Comparison of ENCODE assay signal across 15 cellular contexts in the genomic region with DNA sequence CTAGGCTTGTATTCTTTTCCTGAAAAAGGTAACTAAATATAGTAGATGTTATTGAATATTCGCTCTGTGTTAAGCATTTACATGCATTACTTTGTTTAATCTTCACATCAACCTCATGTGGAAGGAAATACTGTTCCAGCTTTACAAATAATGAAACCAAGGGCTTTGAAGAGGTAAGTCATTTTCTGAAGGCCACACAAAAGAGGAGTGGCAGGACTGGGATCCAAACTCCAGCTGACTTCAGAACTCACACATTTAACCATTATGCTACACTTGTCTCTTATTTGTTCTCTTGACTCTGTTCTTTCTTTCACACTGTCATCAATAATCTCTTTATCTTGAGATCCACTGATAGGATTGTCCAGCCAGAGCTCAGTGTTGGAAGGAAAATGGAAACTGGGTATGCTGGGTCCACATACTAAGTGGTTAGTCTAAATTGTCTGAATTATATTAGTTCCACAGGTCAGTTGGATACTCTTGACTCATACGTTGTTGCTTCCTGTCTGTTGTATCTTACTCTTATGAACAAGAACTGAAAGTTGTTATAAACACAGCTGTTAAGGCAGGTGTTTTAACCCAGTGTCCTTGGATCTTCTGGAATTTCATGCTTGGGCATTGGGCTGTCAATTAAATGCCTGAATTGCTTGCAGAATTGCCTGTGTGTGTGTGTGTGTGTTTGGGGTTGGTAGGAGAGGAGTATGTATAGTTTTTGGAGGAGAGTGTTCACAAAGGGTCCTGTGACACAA.
DNase-seq lines count a peak whose midpoint lies in the region; ATAC-seq and TF ChIP-seq lines count a peak whose summit lies in the region.
"Had no signal": no experiment of that assay in that cellular context is flagged by ENCODE, and none has a peak within 500 bp of the region (broad histone marks: within the 10 kb centered on the region; RNA-seq: fewer than 3 reads in every experiment).

No MANE protein-coding gene starts in this region.

- no peaks in the 10 kb centered on the region for H3K9me2 ChIP-seq in GM23248 (ENCODE audit: insufficient read depth)

- peaks cover 50% of the 10 kb centered on the region for H3K79me2 ChIP-seq in GM23248 (ENCODE audit: insufficient read depth)

- 96 to 100% methylated on average over 2 of the region's 2 CpGs for WGBS in GM23248 (ENCODE audit: low coverage in 1 of 2, low lambda C conversion rate in 2 of 2, missing lambda C conversion rate in 2 of 2), 2 experiments

- no peaks in the 10 kb centered on the region for H3K27me3 ChIP-seq in GM23248 (replicated peaks; ENCODE audit: insufficient read depth)

- peak overlapping the region; percentile 30 for H3K27ac Mint-ChIP-seq in activated CD8-positive, alpha-beta T cell treated with anti-CD3 and anti-CD28 coated beads for 36 hours
- H3K27ac Mint-ChIP-seq: activated naive CD4-positive, alpha-beta T cell treated with anti-CD3 and anti-CD28 coated beads, Interleukin-2, amount 50 U/mL, for 72 hours had no signal

- peaks cover 47% of the 10 kb centered on the region for H3K36me3 Mint-ChIP-seq in activated CD8-positive, alpha-beta T cell treated with anti-CD3 and anti-CD28 coated beads for 36 hours (ENCODE audit: low read depth)

- intact Hi-C loops in activated CD8-positive, alpha-beta T cell treated with anti-CD3 and anti-CD28 coated beads for 36 hours (cut with micrococcal nuclease): no loop called here

- peaks cover 8% of the 10 kb centered on the region for H3K9me3 Mint-ChIP-seq in activated CD8-positive, alpha-beta T cell treated with anti-CD3 and anti-CD28 coated beads for 36 hours

- POLR2A ChIA-PET in activated CD8-positive, alpha-beta T cell treated with anti-CD3 and anti-CD28 coated beads for 36 hours (lab: Charles Lee): interaction anchor here (0.5 to 0.7 kb wide), 2 partner anchors 9 to 60 kb away, joined by 3 to 4 read pairs; no protein-coding TSS in a partner anchor

- H3K27me3 Mint-ChIP-seq in activated CD8-positive, alpha-beta T cell treated with anti-CD3 and anti-CD28 coated beads for 36 hours: no peaks in the 10 kb centered on the region
- H3K27me3 Mint-ChIP-seq: central memory CD8-positive, alpha-beta T cell had no signal

- no peak overlapping the region for H3K4me3 ChIP-seq in GM23248
- H3K4me3 ChIP-seq: thoracic aorta had no signal

- no peak for DNase-seq in activated CD8-positive, alpha-beta T cell treated with anti-CD3 and anti-CD28 coated beads for 36 hours
- peak; percentile 51 for DNase-seq in myocyte (ENCODE audit: low read depth)
- no peak for DNase-seq in ureter (ENCODE audit: low spot score)
- DNase-seq in GM23248: no peak
- no peak for DNase-seq in NCI-H2196 (lab: John Stamatoyannopoulos, UW; ENCODE audit: unreplicated experiment)
- DNase-seq: DMS79; NCI-H187 treated with DMSO at 0.1 percent for 48 hours; NCI-H526 treated with DMSO at 0.1 percent for 48 hours; stimulated activated CD4-positive, alpha-beta T cell treated with anti-CD3 and anti-CD28 coated beads, Interleukin-15, amount 100 ng/mL, for 24 hours had no signal

- H2AFZ ChIP-seq in GM23248: no peak overlapping the region

- H4K20me1 ChIP-seq in GM23248 (ENCODE audit: insufficient read depth): no peaks in the 10 kb centered on the region

- H3K9me3 ChIP-seq in GM23248 (ENCODE audit: low read depth): no peaks in the 10 kb centered on the region
- H3K9me3 ChIP-seq: thoracic aorta had no signal

- H3K36me3 ChIP-seq in GM23248 (ENCODE audit: low read depth): peaks cover 3% of the 10 kb centered on the region; the same call in 1 of the 2 replicates
- H3K36me3 ChIP-seq: thoracic aorta had no signal

- no peak for TF ChIP-seq CTCF in activated CD8-positive, alpha-beta T cell treated with anti-CD3 and anti-CD28 coated beads for 36 hours (IDR thresholded peaks at IDR 0.05)

- no peaks in the 10 kb centered on the region for H3F3A ChIP-seq in GM23248 (ENCODE audit: insufficient read depth)

- H3K4me1 Mint-ChIP-seq in activated CD8-positive, alpha-beta T cell treated with anti-CD3 and anti-CD28 coated beads for 36 hours (ENCODE audit: low read depth): peaks cover 70% of the 10 kb centered on the region

- ATAC-seq in GM19043 (IDR thresholded peaks at IDR 0.05; ENCODE audit: low read depth, unreplicated experiment): peak; percentile 61
- peak; percentile 45 for ATAC-seq in HG02885 (IDR thresholded peaks at IDR 0.05; ENCODE audit: poor library complexity, unreplicated experiment)
- ATAC-seq in activated CD8-positive, alpha-beta T cell treated with anti-CD3 and anti-CD28 coated beads for 36 hours: no peak
- ATAC-seq in HG03565 (IDR thresholded peaks at IDR 0.05; ENCODE audit: unreplicated experiment): no peak

- H3K27ac ChIP-seq in GM23248: no peak overlapping the region
- H3K27ac ChIP-seq: thoracic aorta had no signal

- H3K4me1 ChIP-seq in GM23248 (ENCODE audit: insufficient read depth): peaks cover 6% of the 10 kb centered on the region; the same call in 1 of the 2 replicates

- no peak overlapping the region for H3K4me3 Mint-ChIP-seq in activated CD8-positive, alpha-beta T cell treated with anti-CD3 and anti-CD28 coated beads for 36 hours
- H3K4me3 Mint-ChIP-seq: central memory CD8-positive, alpha-beta T cell had no signal

- in situ Hi-C loops in GM23248 (cut with MboI): no loop called here

- CTCF ChIA-PET in activated CD8-positive, alpha-beta T cell treated with anti-CD3 and anti-CD28 coated beads for 36 hours (lab: Charles Lee): interaction anchor here (1.4 to 1.6 kb wide), 2 partner anchors 10 to 19 kb away, joined by 3 to 5 read pairs; no protein-coding TSS in a partner anchor

- H3K4me2 ChIP-seq in GM23248 (ENCODE audit: unreplicated experiment): no peak overlapping the region

- no peak overlapping the region for H3K9ac ChIP-seq in GM23248

Comparison
In these comparisons a context has a peak if more than half of its experiments do, and no peak if none do; other contexts are left out.
1. ATAC-seq: peak in GM19043 (single experiment) and HG02885 (single experiment); none in activated CD8-positive, alpha-beta T cell treated with anti-CD3 and anti-CD28 coated beads for 36 hours (single experiment) and HG03565 (single experiment).